In genomic region chr22:19478466-19479357, GRCh38 we compare ENCODE assay signal across 8 cellular contexts. TPM values are rescaled to one million over a fixed set of nuclear protein-coding genes. Genes with fewer than 3 reads are reported as not detected.
DNase-seq lines count a peak whose midpoint lies in the region; ATAC-seq and TF ChIP-seq lines count a peak whose summit lies in the region.

UFD1 (minus strand) TSS chr22:19479193; CDS start chr22:19479085, 108 bp downstream.

- ATAC-seq in GM19438 (IDR thresholded peaks at IDR 0.05; ENCODE audit: low read depth, unreplicated experiment), result peak; percentile 46
- ATAC-seq in HG03575 (IDR thresholded peaks at IDR 0.05; ENCODE audit: extremely low read depth, insufficient number of reproducible peaks, low FRiP score, unreplicated experiment), result peak; percentile 6
- ATAC-seq in Panc1, result peak; percentile 82
- ATAC-seq in stimulated activated effector memory CD8-positive, alpha-beta T cell treated with anti-CD3 and anti-CD28 coated beads, Interleukin-12 subunit alpha, Interleukin-12 subunit beta, amount 100 ng/mL, for 72 hours, result peak; percentile 74

- peak within 1 kb of the TSS; percentile 88 to 99 (median 93) for H3K4me3 Mint-ChIP-seq in CD8-positive, alpha-beta memory T cell
- H3K4me3 Mint-ChIP-seq in stimulated activated effector memory CD8-positive, alpha-beta T cell treated with anti-CD3 and anti-CD28 coated beads, Interleukin-12 subunit alpha, Interleukin-12 subunit beta, amount 100 ng/mL, for 72 hours, result peak within 1 kb of the TSS; percentile 98

- in situ Hi-C loops in Panc1 (cut with HindIII; ENCODE audit: low pct_unique_long_range_greater_than_20kb, low sequenced_read_pairs), result no loop called here

- peak within 1 kb of the TSS; percentile 99 to 100 (median 100) for H3K27ac Mint-ChIP-seq in CD8-positive, alpha-beta memory T cell
- H3K27ac Mint-ChIP-seq in stimulated activated effector memory CD8-positive, alpha-beta T cell treated with anti-CD3 and anti-CD28 coated beads, Interleukin-12 subunit alpha, Interleukin-12 subunit beta, amount 100 ng/mL, for 72 hours, result peak within 1 kb of the TSS; percentile 100

- H3K4me1 ChIP-seq in CD8-positive, alpha-beta memory T cell (ENCODE audit: insufficient read depth, low read length), result peaks cover 11% of the 10 kb centered on the region
- H3K4me1 ChIP-seq in Panc1 (ENCODE audit: control insufficient read depth, insufficient read depth, low read length) (peaks cover 3% of the 10 kb centered on the region; the same call in 1 of the 2 replicates), esophagus muscularis mucosa (peaks cover 18 to 50% (median 48%) of the 10 kb centered on the region in 4 donors)

- CTCF ChIA-PET in CD8-positive, alpha-beta memory T cell (lab: Charles Lee), result interaction anchor here (0.6 to 1.8 kb wide), 5 partner anchors 10 to 370 kb away, joined by 3 to 7 read pairs (median 3); partner anchors contain the start of genes ESS2 and MRPL40
- CTCF ChIA-PET in Panc1 (lab: Charles Lee), result no interaction called here

- TF ChIP-seq POLR2A in esophagus muscularis mucosa (IDR thresholded peaks at IDR 0.05; ENCODE audit: low read depth), result no peak

- peaks cover 30 to 42% (median 41%) of the 10 kb centered on the region in 3 donors for H3K4me1 Mint-ChIP-seq in CD8-positive, alpha-beta memory T cell
- H3K4me1 Mint-ChIP-seq in stimulated activated effector memory CD8-positive, alpha-beta T cell treated with anti-CD3 and anti-CD28 coated beads, Interleukin-12 subunit alpha, Interleukin-12 subunit beta, amount 100 ng/mL, for 72 hours, result peaks cover 40% of the 10 kb centered on the region

- WGBS in esophagus muscularis mucosa, result under 1% methylated on average over 55 of the region's 66 CpGs

- H3K9me3 ChIP-seq in CD8-positive, alpha-beta memory T cell (ENCODE audit: low read length), result no peaks in the 10 kb centered on the region
- H3K9me3 ChIP-seq in Panc1 (ENCODE audit: control insufficient read depth, insufficient read depth, low read depth, low read length) (no peaks in the 10 kb centered on the region), esophagus muscularis mucosa (no peaks in the 10 kb centered on the region)

- H3K4me3 ChIP-seq in CD8-positive, alpha-beta memory T cell (ENCODE audit: low read length), result peak within 1 kb of the TSS; percentile 85
- H3K4me3 ChIP-seq in Panc1 (ENCODE audit: low read depth in 2 of 2, low read length in 2 of 2), result peak within 1 kb of the TSS; percentile 89 to 93
- peak within 1 kb of the TSS; percentile 87 to 96 (median 92) for H3K4me3 ChIP-seq in esophagus muscularis mucosa

- peak; percentile 75 to 86 (median 82) for DNase-seq in CD8-positive, alpha-beta memory T cell
- DNase-seq in Panc1 (ENCODE audit: low read depth, low spot score), result no peak
- peak; percentile 83 to 87 for DNase-seq in activated T-cell treated with anti-CD3 and anti-CD28 coated beads, Interleukin-2, amount 50 U/mL, for 48 hours
- peak; percentile 97 for DNase-seq in esophagus muscularis mucosa (ENCODE audit: extremely low spot score)
- DNase-seq in myocyte (ENCODE audit: low read depth), result peak; percentile 88
- DNase-seq in stimulated activated effector memory CD8-positive, alpha-beta T cell treated with anti-CD3 and anti-CD28 coated beads, Interleukin-12 subunit alpha, Interleukin-12 subunit beta, amount 100 ng/mL, for 72 hours (ENCODE audit: low spot score in 2 of 2), result peak; percentile 66 to 91

- no peaks in the 10 kb centered on the region for H3K27me3 Mint-ChIP-seq in CD8-positive, alpha-beta memory T cell

- no peaks in the 10 kb centered on the region for H3K9me3 Mint-ChIP-seq in CD8-positive, alpha-beta memory T cell
- no peaks in the 10 kb centered on the region for H3K9me3 Mint-ChIP-seq in stimulated activated effector memory CD8-positive, alpha-beta T cell treated with anti-CD3 and anti-CD28 coated beads, Interleukin-12 subunit alpha, Interleukin-12 subunit beta, amount 100 ng/mL, for 72 hours

- no peak for TF ChIP-seq EP300 in esophagus muscularis mucosa (IDR thresholded peaks at IDR 0.05)

- H3K27ac ChIP-seq in CD8-positive, alpha-beta memory T cell (ENCODE audit: low read depth, low read length), result peak within 1 kb of the TSS; percentile 100
- H3K27ac ChIP-seq in Panc1 (ENCODE audit: low read length) (peak within 1 kb of the TSS; percentile 100), esophagus muscularis mucosa (replicated peaks in 1 of 4) (peak within 1 kb of the TSS; percentile 86 to 96 (median 93))

- H3K36me3 Mint-ChIP-seq in CD8-positive, alpha-beta memory T cell, result peaks cover 0 to 26% (median 4%) of the 10 kb centered on the region in 3 donors
- peaks cover 68% of the 10 kb centered on the region for H3K36me3 Mint-ChIP-seq in stimulated activated effector memory CD8-positive, alpha-beta T cell treated with anti-CD3 and anti-CD28 coated beads, Interleukin-12 subunit alpha, Interleukin-12 subunit beta, amount 100 ng/mL, for 72 hours

- H3K36me3 ChIP-seq in CD8-positive, alpha-beta memory T cell (ENCODE audit: insufficient read depth, low read length), result peaks cover 11% of the 10 kb centered on the region
- peaks cover 3% of the 10 kb centered on the region for H3K36me3 ChIP-seq in Panc1 (ENCODE audit: control insufficient read depth, insufficient read depth, low read length)
- H3K36me3 ChIP-seq in esophagus muscularis mucosa, result peaks cover under 1 to 19% (median 16%) of the 10 kb centered on the region in 4 donors

- intact Hi-C loops in Panc1 (cut with micrococcal nuclease; ENCODE audit: unreplicated experiment) (no loop called here), esophagus muscularis mucosa (cut with DNase I) (no loop called here)

- POLR2A ChIA-PET in CD8-positive, alpha-beta memory T cell (lab: Charles Lee), result interaction anchor here (0.6 to 1.8 kb wide), 11 partner anchors 9 to 573 kb away, joined by 3 to 11 read pairs (median 6); partner anchors contain the start of genes C22orf39, CLTCL1, DGCR2 and DGCR6
- POLR2A ChIA-PET in Panc1 (lab: Charles Lee), result interaction anchor here (0.6 kb wide), 1 partner anchor 15 kb away, joined by 3 read pairs; no protein-coding TSS in a partner anchor

- TF ChIP-seq CTCF in Panc1 (IDR thresholded peaks at IDR 0.05), result no peak
- TF ChIP-seq CTCF in esophagus muscularis mucosa (IDR thresholded peaks at IDR 0.05), result peak in 1 of 3 experiments; percentile 19

- no peaks in the 10 kb centered on the region for H3K27me3 ChIP-seq in CD8-positive, alpha-beta memory T cell (ENCODE audit: insufficient read depth, low read length, poor library complexity, severe bottlenecking)
- H3K27me3 ChIP-seq in Panc1 (ENCODE audit: control insufficient read depth, insufficient read depth, low read length), result no peaks in the 10 kb centered on the region
- H3K27me3 ChIP-seq in esophagus muscularis mucosa, result peaks cover 0 to 5% (median 0%) of the 10 kb centered on the region in 4 donors

- no TSS peak for BruUV-seq in Panc1 (replicated peaks; lab: Mats Ljungman, UMichigan)

RNA-seq across cellular contexts. Expression of gene UFD1, which starts in this region (rescaled TPM):
- 10 to 100 TPM; 87.3 to 88.8 TPM for total RNA-seq in CD8-positive, alpha-beta memory T cell
- polyA plus RNA-seq in CD8-positive, alpha-beta memory T cell, result 82.7 TPM
- total RNA-seq in Panc1 (2021; ENCODE audit: unreplicated experiment), result 82.8 TPM
- 124 TPM for polyA plus RNA-seq in Panc1 (2012; ENCODE audit: insufficient read length)
- total RNA-seq in esophagus muscularis mucosa, result 10 to 100 TPM; 54.8 to 65.2 (median 57.1) TPM
- total RNA-seq in myocyte, result 51.0 and 62.8 TPM in 2 replicates
- 90.5 TPM for polyA plus RNA-seq in myocyte (2012)

Comparison
In these comparisons a context has a peak if more than half of its experiments do, and no peak if none do; other contexts are left out.
1. ATAC-seq: peak in every context shown above with its lines; median percentile 82 in Panc1; 74 in stimulated activated effector memory CD8-positive, alpha-beta T cell treated with anti-CD3 and anti-CD28 coated beads, Interleukin-12 subunit alpha, Interleukin-12 subunit beta, amount 100 ng/mL, for 72 hours; 46 in GM19438; 6 in HG03575.